Comparison of ENCODE assay signal across 8 cellular contexts in the genomic region with DNA sequence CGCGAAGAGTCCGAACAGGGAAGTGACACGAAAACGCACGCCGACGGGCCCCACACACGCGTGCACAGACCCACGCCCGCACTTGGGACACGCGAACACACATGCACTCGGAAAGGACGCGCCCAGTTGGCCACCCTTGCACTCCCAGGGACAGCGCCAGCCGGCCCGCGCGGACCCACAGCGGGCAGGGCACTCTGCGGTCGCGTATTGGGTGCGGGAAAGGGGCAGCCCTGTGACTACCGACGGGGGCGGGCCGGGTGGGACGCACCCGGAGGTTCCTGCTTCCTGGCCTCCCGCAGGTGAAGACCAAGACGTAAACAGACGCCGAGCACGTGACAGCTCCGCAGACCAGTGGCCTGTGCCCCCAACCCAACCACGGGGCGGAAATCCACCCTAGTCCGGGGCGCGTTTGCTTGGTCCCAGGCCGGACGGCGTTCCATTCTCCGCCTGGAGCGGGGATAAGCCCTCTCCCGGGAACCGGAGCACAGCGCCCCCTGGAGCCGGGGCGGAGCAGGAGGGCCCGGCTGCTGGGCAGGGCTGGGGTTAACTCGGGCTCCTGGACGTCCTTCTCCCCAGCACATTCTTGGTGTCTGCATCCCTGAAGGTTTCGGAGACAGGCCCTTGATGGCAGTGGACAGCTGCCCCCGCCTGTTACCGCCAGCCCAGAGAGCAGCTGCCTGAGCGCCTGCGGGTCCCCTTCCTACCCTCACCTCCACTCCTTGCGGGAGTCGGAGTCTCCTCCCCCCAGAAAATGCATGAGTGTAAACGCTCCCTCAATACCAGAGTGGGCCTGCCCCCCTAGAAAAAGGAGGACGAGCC. TPM values are rescaled to one million over a fixed set of nuclear protein-coding genes. Genes with fewer than 3 reads are reported as not detected.
DNase-seq lines count a peak whose midpoint lies in the region; ATAC-seq lines count a peak whose summit lies in the region.

No MANE protein-coding gene starts in this region.

- POLR2A ChIA-PET in activated CD4-positive, alpha-beta memory T cell treated with anti-CD3 and anti-CD28 coated beads, Interleukin-2, amount 10 ng/mL, durations not matched to agents 7 days and 5 days (lab: Charles Lee) = interaction anchor here (0.9 to 3.2 kb wide), 6 partner anchors 9 to 50 kb away, joined by 3 to 27 read pairs (median 10); a partner anchor contains a TSS

- CTCF ChIA-PET in activated CD4-positive, alpha-beta memory T cell treated with anti-CD3 and anti-CD28 coated beads, Interleukin-2, amount 10 ng/mL, durations not matched to agents 7 days and 5 days (lab: Charles Lee) = interaction anchor here (0.6 to 17.1 kb wide), 31 partner anchors 9 to 1265 kb away, joined by 3 to 186 read pairs (median 4); a partner anchor contains a TSS

- DNase-seq in NCI-H510A (lab: John Stamatoyannopoulos, UW) = peak; percentile 68
- peak; percentile 76 for DNase-seq in activated CD4-positive, alpha-beta memory T cell treated with anti-CD3 and anti-CD28 coated beads, Interleukin-2, amount 10 ng/mL, durations not matched to agents 7 days and 5 days
- DNase-seq in lung microvascular endothelial cell (ENCODE audit: low read depth in 2 of 2) = peak; percentile 68 to 77
- peak; percentile 45 to 58 (median 50) for DNase-seq in stimulated activated CD4-positive, alpha-beta T cell treated with anti-CD3 and anti-CD28 coated beads, TNF-alpha, amount 100 ng/mL, for 4 hours (ENCODE audit: low read depth in 3 of 3)
- DNase-seq in NCI-H187 treated with DMSO at 0.1 percent for 48 hours (lab: John Stamatoyannopoulos, UW) = no peak

- peak overlapping the region; percentile 89 for H3K27ac ChIP-seq in ectodermal cell (ENCODE audit: insufficient read depth, low read depth, low read length, poor library complexity, severe bottlenecking)

- H3K36me3 ChIP-seq in ectodermal cell (ENCODE audit: control insufficient read depth, insufficient read depth, low read length) = peaks cover 7% of the 10 kb centered on the region

- WGBS in ectodermal cell, 2 experiments = 0% methylated on average over 64 to 66 of the region's 66 CpGs

- no peaks in the 10 kb centered on the region for H3K9me3 Mint-ChIP-seq in activated CD4-positive, alpha-beta memory T cell treated with anti-CD3 and anti-CD28 coated beads, Interleukin-2, amount 10 ng/mL, durations not matched to agents 7 days and 5 days

- peaks cover 11% of the 10 kb centered on the region for H3K36me3 Mint-ChIP-seq in activated CD4-positive, alpha-beta memory T cell treated with anti-CD3 and anti-CD28 coated beads, Interleukin-2, amount 10 ng/mL, durations not matched to agents 7 days and 5 days (ENCODE audit: low read depth)

- H3K27me3 Mint-ChIP-seq in activated CD4-positive, alpha-beta memory T cell treated with anti-CD3 and anti-CD28 coated beads, Interleukin-2, amount 10 ng/mL, durations not matched to agents 7 days and 5 days = peaks cover 3% of the 10 kb centered on the region

- H3K27me3 ChIP-seq in ectodermal cell (ENCODE audit: control insufficient read depth, insufficient read depth, low read length, poor library complexity, severe bottlenecking) = no peaks in the 10 kb centered on the region

- ATAC-seq in HG02678 (IDR thresholded peaks at IDR 0.05; ENCODE audit: unreplicated experiment) = peak; percentile 38

- peak overlapping the region; percentile 77 for H3K4me3 ChIP-seq in GM08714 (ENCODE audit: low read length)
- peak overlapping the region; percentile 87 for H3K4me3 ChIP-seq in ectodermal cell (ENCODE audit: insufficient read depth, low read depth, low read length)

- peaks cover 28% of the 10 kb centered on the region for H3K4me1 Mint-ChIP-seq in activated CD4-positive, alpha-beta memory T cell treated with anti-CD3 and anti-CD28 coated beads, Interleukin-2, amount 10 ng/mL, durations not matched to agents 7 days and 5 days

- H3K27ac Mint-ChIP-seq in activated CD4-positive, alpha-beta memory T cell treated with anti-CD3 and anti-CD28 coated beads, Interleukin-2, amount 10 ng/mL, durations not matched to agents 7 days and 5 days = peak overlapping the region; percentile 92

- no peaks in the 10 kb centered on the region for H3K9me3 ChIP-seq in ectodermal cell (ENCODE audit: control insufficient read depth, low read length)

- H3K4me1 ChIP-seq in ectodermal cell (ENCODE audit: control insufficient read depth, insufficient read depth, low read length) = peaks cover 15% of the 10 kb centered on the region

- peak overlapping the region; percentile 77 for H3K4me3 Mint-ChIP-seq in activated CD4-positive, alpha-beta memory T cell treated with anti-CD3 and anti-CD28 coated beads, Interleukin-2, amount 10 ng/mL, durations not matched to agents 7 days and 5 days

RNA-seq across cellular contexts. Expression of a gene that starts 2.0 kb away (rescaled TPM):
- total RNA-seq in activated CD4-positive, alpha-beta memory T cell treated with anti-CD3 and anti-CD28 coated beads, Interleukin-2, amount 10 ng/mL, durations not matched to agents 7 days and 5 days = 10 to 100 TPM; 17.3 to 18.5 TPM
- 93.4 TPM for polyA plus RNA-seq in ectodermal cell (2013, experiment 1 of 4)
- polyA plus RNA-seq in ectodermal cell (2013, experiment 2 of 4) = 87.8 TPM
- polyA plus RNA-seq in ectodermal cell (2013, experiment 3 of 4) = 80.0 TPM
- polyA plus RNA-seq in ectodermal cell (2013, experiment 4 of 4) = 93.0 TPM
- 28.2 and 29.2 TPM in 2 replicates for total RNA-seq in lung microvascular endothelial cell

RNA-seq across cellular contexts. Expression of a gene that starts 10.2 kb away (rescaled TPM):
- 1 to 10 TPM; 6.4 to 7.1 TPM for total RNA-seq in activated CD4-positive, alpha-beta memory T cell treated with anti-CD3 and anti-CD28 coated beads, Interleukin-2, amount 10 ng/mL, durations not matched to agents 7 days and 5 days
- 17.1 TPM for polyA plus RNA-seq in ectodermal cell (2013, experiment 1 of 4)
- 20.1 TPM for polyA plus RNA-seq in ectodermal cell (2013, experiment 2 of 4)
- polyA plus RNA-seq in ectodermal cell (2013, experiment 3 of 4) = 15.1 TPM
- 17.3 TPM for polyA plus RNA-seq in ectodermal cell (2013, experiment 4 of 4)
- total RNA-seq in lung microvascular endothelial cell = 3.5 and 6.3 TPM in 2 replicates

RNA-seq across cellular contexts. Expression of a gene that starts 10.3 kb away (rescaled TPM):
- total RNA-seq in activated CD4-positive, alpha-beta memory T cell treated with anti-CD3 and anti-CD28 coated beads, Interleukin-2, amount 10 ng/mL, durations not matched to agents 7 days and 5 days = 10 to 100 TPM; 47.8 to 49.3 TPM
- polyA plus RNA-seq in ectodermal cell (2013, experiment 1 of 4) = 73.0 TPM
- 74.0 TPM for polyA plus RNA-seq in ectodermal cell (2013, experiment 2 of 4)
- polyA plus RNA-seq in ectodermal cell (2013, experiment 3 of 4) = 78.6 TPM
- 79.8 TPM for polyA plus RNA-seq in ectodermal cell (2013, experiment 4 of 4)
- 45.8 and 46.4 TPM in 2 replicates for total RNA-seq in lung microvascular endothelial cell

RNA-seq across cellular contexts. Expression of a gene that starts 28.3 kb away (rescaled TPM):
- total RNA-seq in activated CD4-positive, alpha-beta memory T cell treated with anti-CD3 and anti-CD28 coated beads, Interleukin-2, amount 10 ng/mL, durations not matched to agents 7 days and 5 days = under 1 TPM; 0.68 to 0.98 TPM
- polyA plus RNA-seq in ectodermal cell (2013, experiment 1 of 4) = 10.2 TPM
- polyA plus RNA-seq in ectodermal cell (2013, experiment 2 of 4) = 9.5 TPM
- polyA plus RNA-seq in ectodermal cell (2013, experiment 3 of 4) = 7.8 TPM
- polyA plus RNA-seq in ectodermal cell (2013, experiment 4 of 4) = 10.3 TPM
- 0.65 and 0.99 TPM in 2 replicates for total RNA-seq in lung microvascular endothelial cell

RNA-seq across cellular contexts. Expression of a gene that starts 33.4 kb away (rescaled TPM):
- 1 to 10 TPM; 1.1 to 1.9 TPM for total RNA-seq in activated CD4-positive, alpha-beta memory T cell treated with anti-CD3 and anti-CD28 coated beads, Interleukin-2, amount 10 ng/mL, durations not matched to agents 7 days and 5 days
- polyA plus RNA-seq in ectodermal cell (2013, experiment 1 of 4) = 0.74 TPM
- 0.82 TPM for polyA plus RNA-seq in ectodermal cell (2013, experiment 2 of 4)
- polyA plus RNA-seq in ectodermal cell (2013, experiment 3 of 4) = 0.69 TPM
- polyA plus RNA-seq in ectodermal cell (2013, experiment 4 of 4) = 0.49 TPM
- total RNA-seq in lung microvascular endothelial cell = 0.20 and 0.44 TPM in 2 replicates
